In the genomic region with DNA sequence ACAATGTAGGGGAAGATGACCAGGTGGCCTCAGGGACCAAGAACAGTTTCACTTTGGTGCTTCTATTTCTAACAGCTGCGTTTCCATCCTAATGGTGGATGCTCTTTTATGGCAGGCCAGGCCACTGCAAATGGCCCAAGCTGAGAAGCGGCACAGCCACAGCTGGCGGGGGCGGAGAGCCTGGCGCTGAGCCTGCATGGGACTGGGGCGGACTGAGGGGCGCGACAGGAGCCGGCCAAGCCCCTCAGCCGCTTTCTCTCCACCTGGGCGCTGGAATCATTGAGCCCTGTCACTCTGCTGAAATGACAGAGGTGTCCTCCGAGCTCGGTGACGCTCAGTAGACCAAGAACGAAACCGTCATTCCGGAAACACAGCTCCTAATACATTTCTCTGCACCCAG, we compare ENCODE assay signal across 16 cellular contexts.
DNase-seq lines count a peak whose midpoint lies in the region; ATAC-seq lines count a peak whose summit lies in the region.
"Had no signal": no experiment of that assay in that cellular context is flagged by ENCODE, and none has a peak within 500 bp of the region (broad histone marks: within the 10 kb centered on the region; RNA-seq: fewer than 3 reads in every experiment).

No MANE protein-coding gene starts in this region.

- peak overlapping the region; percentile 18 for H3K4me3 ChIP-seq in iPS-15b (ENCODE audit: low read depth, low read length)
- H3K4me3 ChIP-seq: pancreas, SJSA1 had no signal

- H3K36me3 ChIP-seq in iPS-15b (ENCODE audit: control insufficient read depth, insufficient read depth, low read length) = no peaks in the 10 kb centered on the region
- H3K36me3 ChIP-seq: pancreas, SJSA1 had no signal

- no peak overlapping the region for H3K9ac ChIP-seq in iPS-15b (ENCODE audit: low read depth, low read length)

- H3K4me1 ChIP-seq in iPS-15b (ENCODE audit: control insufficient read depth, insufficient read depth, low read length) = no peaks in the 10 kb centered on the region
- H3K4me1 ChIP-seq: pancreas, SJSA1 had no signal

- ATAC-seq in Right ventricle myocardium superior (ENCODE audit: poor library complexity) (no peak), left cardiac atrium (no peak), left lobe of liver (no peak)
- ATAC-seq: activated T-cell treated with anti-CD3 and anti-CD28 coated beads, Interleukin-2, amount 50 U/mL, for 72 hours; CD8-positive, alpha-beta T cell; pancreas had no signal

- H3K9me3 ChIP-seq in iPS-15b (ENCODE audit: control insufficient read depth, insufficient read depth, low read length) = no peaks in the 10 kb centered on the region
- H3K9me3 ChIP-seq: pancreas, SJSA1 had no signal

- intact Hi-C loops in Right ventricle myocardium superior (cut with DNase I) (no loop called here), left cardiac atrium (cut with DNase I) (no loop called here)

- peak; percentile 30 for DNase-seq in Right ventricle myocardium superior
- no peak for DNase-seq in left cardiac atrium
- peak; percentile 62 for DNase-seq in RPMI8226
- DNase-seq in NCI-H2029 (lab: John Stamatoyannopoulos, UW) = no peak
- DNase-seq in left lobe of liver (ENCODE audit: low spot score) = no peak
- no peak for DNase-seq in NOMO-1 treated with dmso at 0.1 percent for 144 hours (lab: John Stamatoyannopoulos, UW; ENCODE audit: unreplicated experiment)
- no peak for DNase-seq in cerebellar nuclear complex (lab: John Stamatoyannopoulos, UW)
- DNase-seq: activated CD4-positive, alpha-beta T cell treated with anti-CD3 and anti-CD28 coated beads, Interleukin-2, amount 10 ng/mL, durations not matched to agents 7 days and 5 days; activated T-cell treated with anti-CD3 and anti-CD28 coated beads, Interleukin-2, amount 50 U/mL, for 72 hours; CD8-positive, alpha-beta T cell; GF-D8; islet precursor cell; NCI-H2171 had no signal

- no peaks in the 10 kb centered on the region for H3K27me3 ChIP-seq in iPS-15b (ENCODE audit: control insufficient read depth, insufficient read depth, low read length)
- H3K27me3 ChIP-seq: pancreas had no signal

Comparison
In these comparisons a context has a peak if more than half of its experiments do, and no peak if none do; other contexts are left out.
1. DNase-seq: peak in Right ventricle myocardium superior (single experiment) and RPMI8226 (single experiment); none in left cardiac atrium (single experiment), NCI-H2029 (single experiment), left lobe of liver (single experiment), NOMO-1 treated with dmso at 0.1 percent for 144 hours (single experiment) and cerebellar nuclear complex (0 of 2).